ENCODE assay signal across 7 cellular contexts in genomic region chr6:28081486-28081751, GRCh38. TPM values are rescaled to one million over a fixed set of nuclear protein-coding genes. Genes with fewer than 3 reads are reported as not detected.
DNase-seq lines count a peak whose midpoint lies in the region; ATAC-seq and TF ChIP-seq lines count a peak whose summit lies in the region.

No MANE protein-coding gene starts in this region.

- no peak for TF ChIP-seq EP300 in tibial nerve (IDR thresholded peaks at IDR 0.05)

- H3K36me3 ChIP-seq in HAP-1 (replicated peaks): no peaks in the 10 kb centered on the region
- H3K36me3 ChIP-seq in brain microvascular endothelial cell (replicated peaks): no peaks in the 10 kb centered on the region
- H3K36me3 ChIP-seq in right lobe of liver: no peaks in the 10 kb centered on the region
- peaks cover 0 to 12% (median 0%) of the 10 kb centered on the region in 3 donors for H3K36me3 ChIP-seq in tibial nerve

- intact Hi-C loops in right lobe of liver (cut with DNase I): no loop called here

- in situ Hi-C loops in HAP-1 (cut with MboI; ENCODE audit: low sequenced_read_pairs) (no loop called here), brain microvascular endothelial cell (cut with HindIII; ENCODE audit: low pct_ligation_motif_present, low sequenced_read_pairs) (no loop called here)

- H3K4me1 ChIP-seq in HAP-1 (peaks cover 2% of the 10 kb centered on the region), right lobe of liver (peaks cover 0 to 8% (median 0%) of the 10 kb centered on the region in 4 donors), tibial nerve (peaks cover 0 to 15% (median 9%) of the 10 kb centered on the region in 4 donors)

- WGBS in right lobe of liver (ENCODE audit: insufficient coverage, low coverage, low lambda C conversion rate, missing lambda C conversion rate): 23% methylated on average over 4 of the region's 4 CpGs
- 15 to 23% methylated on average over 4 of the region's 4 CpGs for WGBS in tibial nerve, 2 donors

- TF ChIP-seq CTCF in brain microvascular endothelial cell (IDR thresholded peaks at IDR 0.05; ENCODE audit: low read depth, low read length, missing control alignments): no peak
- no peak for TF ChIP-seq CTCF in right lobe of liver (IDR thresholded peaks at IDR 0.05)
- no peak for TF ChIP-seq CTCF in tibial nerve (IDR thresholded peaks at IDR 0.05)

- ATAC-seq in GM18502 (IDR thresholded peaks at IDR 0.05; ENCODE audit: poor library complexity, unreplicated experiment): peak; percentile 62
- ATAC-seq in right lobe of liver: peak in 2 of 4 donors; percentile 2 to 3

- H3K27ac ChIP-seq in brain microvascular endothelial cell (peak overlapping the region; percentile 99), right lobe of liver (peak overlapping the region in 2 of 3 donors; percentile 70 to 88), tibial nerve (peak overlapping the region; percentile 66 to 95 (median 88))

- H3K9me3 ChIP-seq in HAP-1: no peaks in the 10 kb centered on the region
- H3K9me3 ChIP-seq in right lobe of liver: no peaks in the 10 kb centered on the region
- no peaks in the 10 kb centered on the region for H3K9me3 ChIP-seq in tibial nerve

- H3K4me3 ChIP-seq in HAP-1 (peak overlapping the region; percentile 79), brain microvascular endothelial cell (ENCODE audit: low read depth, low read length) (peak overlapping the region; percentile 77), right lobe of liver (peak overlapping the region; percentile 67 to 76 (median 75)), tibial nerve (peak overlapping the region; percentile 48 to 80 (median 66))

- TF ChIP-seq POLR2A in right lobe of liver (IDR thresholded peaks at IDR 0.05) (no peak), tibial nerve (IDR thresholded peaks at IDR 0.05) (no peak)

- DNase-seq in HAP-1 (ENCODE audit: low spot score in 2 of 2): no peak
- peak; percentile 64 for DNase-seq in NAMALWA (ENCODE audit: low spot score)
- no peak for DNase-seq in brain microvascular endothelial cell
- DNase-seq in right lobe of liver: no peak
- DNase-seq in tibial nerve (ENCODE audit: low spot score in 2 of 2): no peak
- no peak for DNase-seq in H4 (ENCODE audit: low spot score)

- no peaks in the 10 kb centered on the region for H3K27me3 ChIP-seq in HAP-1 (ENCODE audit: low read depth)
- H3K27me3 ChIP-seq in brain microvascular endothelial cell (replicated peaks): no peaks in the 10 kb centered on the region
- no peaks in the 10 kb centered on the region for H3K27me3 ChIP-seq in right lobe of liver
- no peaks in the 10 kb centered on the region for H3K27me3 ChIP-seq in tibial nerve

RNA-seq across cellular contexts. Expression of gene ZNF165, which starts 1.1 kb away (rescaled TPM):
- 1 to 10 TPM in 3 of 6 experiments, under 1 TPM in 3; 0.24 to 3.0 (median 0.95) TPM for total RNA-seq in right lobe of liver
- 1 to 10 TPM in 1 of 4 donors, under 1 TPM in 3; 0.30 to 2.2 (median 0.43) TPM for total RNA-seq in tibial nerve
- 0.16 and 1.2 TPM in 2 replicates for total RNA-seq in H4 (2014; rRNA removed; shearing (Covaris generic))

RNA-seq across cellular contexts. Expression of gene ZSCAN16, which starts 43.0 kb away (rescaled TPM):
- total RNA-seq in right lobe of liver: 1 to 10 TPM; 1.5 to 2.0 (median 1.7) TPM
- 1 to 10 TPM in 3 of 4 donors, under 1 TPM in 1; 0.78 to 9.9 (median 3.6) TPM for total RNA-seq in tibial nerve
- total RNA-seq in H4 (2014; rRNA removed; shearing (Covaris generic)): 3.5 and 9.9 TPM in 2 replicates
